Comparison of ENCODE assay signal across 6 cellular contexts in the genomic region with DNA sequence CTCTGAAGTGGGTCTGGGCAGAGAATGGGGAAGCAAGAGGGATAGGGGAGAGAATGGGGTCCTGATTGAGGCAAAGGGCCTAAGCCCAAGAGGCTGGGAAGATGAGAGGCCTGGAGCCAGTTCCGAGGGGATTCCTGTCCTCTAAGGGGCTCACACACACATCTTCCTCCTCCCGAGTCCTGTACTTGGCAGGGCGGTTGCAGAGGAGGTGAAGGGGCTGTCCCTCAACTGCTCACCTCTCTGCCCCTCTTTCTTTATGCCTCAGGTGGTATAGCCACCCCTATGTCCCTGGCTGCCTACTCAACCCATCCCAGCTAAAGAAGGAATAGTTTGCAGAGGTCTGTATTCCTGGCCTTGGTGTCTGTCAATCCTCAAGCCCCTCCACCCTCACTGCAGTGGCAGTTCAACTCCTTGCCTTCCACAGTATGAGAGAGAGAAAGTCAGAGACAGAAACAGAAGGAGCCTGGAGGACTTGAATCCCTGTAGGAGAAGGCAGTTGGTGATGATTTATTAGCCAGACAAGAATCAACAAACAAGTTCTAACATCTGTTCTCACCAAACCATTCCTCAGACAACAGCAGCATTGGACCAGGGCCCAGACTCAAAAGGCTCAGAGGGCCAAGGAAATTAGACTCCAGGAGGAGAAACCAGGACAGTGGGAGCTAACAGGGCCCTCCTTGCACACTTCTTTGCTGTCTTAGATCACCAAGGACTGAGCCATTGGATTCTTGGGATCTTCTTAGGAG. TPM values are rescaled to one million over a fixed set of nuclear protein-coding genes. Genes with fewer than 3 reads are reported as not detected.
DNase-seq lines count a peak whose midpoint lies in the region; TF ChIP-seq lines count a peak whose summit lies in the region.

No MANE protein-coding gene starts in this region.

- H3K4me1 ChIP-seq in HEK293 (ENCODE audit: control insufficient read depth, insufficient read depth, low read length) = no peaks in the 10 kb centered on the region

- DNase-seq in astrocyte of the hippocampus (ENCODE audit: low read depth, low spot score) (peak; percentile 58), neural crest cell (ENCODE audit: low read depth, low spot score) (no peak), HPDE6-E6E7 (ENCODE audit: extremely low spot score) (no peak), NCI-H2081 (lab: John Stamatoyannopoulos, UW) (no peak)
- no peak for DNase-seq in stimulated activated naive CD4-positive, alpha-beta T cell treated with Interleukin-2 at 50 U/mL for 16 hours (lab: John Stamatoyannopoulos, UW)

- CTCF ChIA-PET in HEK293 (lab: Yijun Ruan, JAX) = interaction anchor here (0.7 to 2.7 kb wide), 6 partner anchors 9 to 117 kb away, joined by 3 to 9 read pairs (median 4); a partner anchor contains a TSS

- H3K9me3 ChIP-seq in HEK293 (ENCODE audit: control insufficient read depth, insufficient read depth, low read depth, low read length) = no peaks in the 10 kb centered on the region

- H3K27ac Mint-ChIP-seq in neural crest cell (ENCODE audit: unreplicated experiment) = peak overlapping the region; percentile 29

- peak overlapping the region; percentile 19 for H3K27ac ChIP-seq in HEK293 (ENCODE audit: extremely low read depth, low read depth, low read length)

- TF ChIP-seq CTCF in HEK293 (tag by site-specific recombination; IDR thresholded peaks at IDR 0.05) (no peak), neural crest cell (conservative IDR thresholded peaks at IDR 0.05) (no peak)

- no peaks in the 10 kb centered on the region for H3K9me3 Mint-ChIP-seq in neural crest cell

- no peaks in the 10 kb centered on the region for H3K27me3 Mint-ChIP-seq in neural crest cell (ENCODE audit: low read depth)

- POLR2A ChIA-PET in HEK293 (lab: Yijun Ruan, JAX) = no interaction called here

- peaks cover 0 to 22% of the 10 kb centered on the region in 2 experiments; a peak in 1 of 3 replicates for H3K36me3 ChIP-seq in HEK293 (ENCODE audit: control insufficient read depth in 2 of 2, insufficient read depth in 1 of 2, low read length in 2 of 2)

- H3K4me1 Mint-ChIP-seq in neural crest cell = no peaks in the 10 kb centered on the region

- no peak overlapping the region for H3K4me3 ChIP-seq in HEK293 (ENCODE audit: low read depth, low read length)

- H3K4me3 Mint-ChIP-seq in neural crest cell = no peak overlapping the region

- H3K36me3 Mint-ChIP-seq in neural crest cell (ENCODE audit: low read depth) = peaks cover 4% of the 10 kb centered on the region

TF ChIP-seq in HEK293, 187 proteins besides CTCF, POLR2A, EP300 and RAD21:
- TF ChIP-seq ZNF529 (tag by site-specific recombination; IDR thresholded peaks at IDR 0.05; ENCODE audit: insufficient replicate concordance) (no peak), IKZF3 (tag by site-specific recombination; IDR thresholded peaks at IDR 0.05) (no peak), ZNF404 (tag by site-specific recombination; IDR thresholded peaks at IDR 0.05) (no peak), ZNF10 (tag by site-specific recombination; IDR thresholded peaks at IDR 0.05) (0 out of 2 replicates have a peak, but pooled peaks have one; percentile 22), FEZF1 (tag by site-specific recombination; IDR thresholded peaks at IDR 0.05) (0 out of 2 replicates have a peak, but pooled peaks have one; percentile 12), ZNF366 (tag by site-specific recombination; conservative IDR thresholded peaks at IDR 0.05) (0 out of 2 replicates have a peak, but pooled peaks have one; percentile 14), PRDM1 (tag by site-specific recombination; IDR thresholded peaks at IDR 0.05) (0 out of 2 replicates have a peak, but pooled peaks have one; percentile 41), OSR2 (tag by site-specific recombination; IDR thresholded peaks at IDR 0.05) (peak; percentile 59)
- TF ChIP-seq, protein P1, sequence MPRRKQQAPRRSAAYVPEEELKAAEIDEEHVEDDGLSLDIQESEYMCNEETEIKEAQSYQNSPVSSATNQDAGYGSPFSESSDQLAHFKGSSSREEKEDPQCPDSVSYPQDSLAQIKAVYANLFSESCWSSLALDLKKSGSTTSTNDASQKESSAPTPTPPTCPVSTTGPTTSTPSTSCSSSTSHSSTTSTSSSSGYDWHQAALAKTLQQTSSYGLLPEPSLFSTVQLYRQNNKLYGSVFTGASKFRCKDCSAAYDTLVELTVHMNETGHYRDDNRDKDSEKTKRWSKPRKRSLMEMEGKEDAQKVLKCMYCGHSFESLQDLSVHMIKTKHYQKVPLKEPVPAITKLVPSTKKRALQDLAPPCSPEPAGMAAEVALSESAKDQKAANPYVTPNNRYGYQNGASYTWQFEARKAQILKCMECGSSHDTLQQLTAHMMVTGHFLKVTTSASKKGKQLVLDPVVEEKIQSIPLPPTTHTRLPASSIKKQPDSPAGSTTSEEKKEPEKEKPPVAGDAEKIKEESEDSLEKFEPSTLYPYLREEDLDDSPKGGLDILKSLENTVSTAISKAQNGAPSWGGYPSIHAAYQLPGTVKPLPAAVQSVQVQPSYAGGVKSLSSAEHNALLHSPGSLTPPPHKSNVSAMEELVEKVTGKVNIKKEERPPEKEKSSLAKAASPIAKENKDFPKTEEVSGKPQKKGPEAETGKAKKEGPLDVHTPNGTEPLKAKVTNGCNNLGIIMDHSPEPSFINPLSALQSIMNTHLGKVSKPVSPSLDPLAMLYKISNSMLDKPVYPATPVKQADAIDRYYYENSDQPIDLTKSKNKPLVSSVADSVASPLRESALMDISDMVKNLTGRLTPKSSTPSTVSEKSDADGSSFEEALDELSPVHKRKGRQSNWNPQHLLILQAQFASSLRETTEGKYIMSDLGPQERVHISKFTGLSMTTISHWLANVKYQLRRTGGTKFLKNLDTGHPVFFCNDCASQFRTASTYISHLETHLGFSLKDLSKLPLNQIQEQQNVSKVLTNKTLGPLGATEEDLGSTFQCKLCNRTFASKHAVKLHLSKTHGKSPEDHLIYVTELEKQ (tag by site-specific recombination; IDR thresholded peaks at IDR 0.05; ENCODE audit: borderline replicate concordance) = peak; percentile 76; the same call in 1 of the 2 replicates

RNA-seq across cellular contexts. Expression of a gene that starts 10.7 kb away (rescaled TPM):
- 1.0 and 1.1 TPM in 2 replicates for total RNA-seq in neural crest cell

RNA-seq across cellular contexts. Expression of a gene that starts 38.6 kb away (rescaled TPM):
- 99.8 and 102 TPM in 2 replicates for total RNA-seq in neural crest cell

RNA-seq across cellular contexts. Expression of a gene that starts 53.0 kb away (rescaled TPM):
- 0.07 TPM in 1 of 2 replicates, not detected in the other for total RNA-seq in neural crest cell

RNA-seq across cellular contexts. Expression of a gene that starts 54.5 kb away (rescaled TPM):
- total RNA-seq in neural crest cell = 294 and 304 TPM in 2 replicates

RNA-seq across cellular contexts. Expression of a gene that starts 54.7 kb away (rescaled TPM):
- 0.21 and 0.27 TPM in 2 replicates for total RNA-seq in neural crest cell
